ENCODE assay signal across 8 cellular contexts in the genomic region with DNA sequence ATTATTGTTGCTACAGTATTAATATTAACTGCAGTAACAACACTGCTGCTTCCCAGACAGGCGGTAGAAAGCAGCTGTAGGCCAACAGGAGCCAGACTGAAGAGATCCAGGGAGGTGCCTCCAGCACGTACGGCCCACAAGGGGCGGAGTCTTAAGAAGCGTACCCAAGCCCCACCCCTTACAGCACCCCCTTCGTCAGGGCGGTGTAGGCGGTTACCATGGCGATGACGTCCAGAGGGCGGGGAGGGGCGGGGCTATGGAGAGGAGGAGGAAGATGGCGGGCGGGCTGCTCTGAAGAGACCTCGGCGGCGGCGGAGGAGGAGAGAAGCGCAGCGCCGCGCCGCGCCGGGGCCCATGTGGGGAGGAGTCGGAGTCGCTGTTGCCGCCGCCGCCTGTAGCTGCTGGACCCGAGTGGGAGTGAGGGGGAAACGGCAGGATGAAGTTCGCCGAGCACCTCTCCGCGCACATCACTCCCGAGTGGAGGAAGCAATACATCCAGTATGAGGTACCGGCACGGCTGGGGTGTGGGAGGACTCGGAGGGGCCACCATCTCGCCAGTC. TPM values are rescaled to one million over a fixed set of nuclear protein-coding genes. Genes with fewer than 3 reads are reported as not detected.
DNase-seq lines count a peak whose midpoint lies in the region; ATAC-seq and TF ChIP-seq lines count a peak whose summit lies in the region.

Gene XPR1, plus strand, starts transcription at position 257 of the 560 bp plus-strand sequence. Its CDS starts 180 bp downstream, at position 437.

- intact Hi-C loops in OCI-LY7 (cut with micrococcal nuclease; ENCODE audit: unreplicated experiment), result loop anchor here (1.0 to 5.0 kb wide), 4 partner anchors 129 to 510 kb away; partner anchors contain the start of gene MR1

- peaks cover 35% of the 10 kb centered on the region; the same call in 1 of the 2 replicates for H3K79me2 ChIP-seq in OCI-LY7 (ENCODE audit: insufficient read depth, low read depth, low read length)

- peaks cover 17% of the 10 kb centered on the region for H4K20me1 ChIP-seq in OCI-LY7 (ENCODE audit: insufficient read depth, low read length)

- peak; percentile 43; the same call in 1 of the 2 replicates for TF ChIP-seq CTCF in OCI-LY7 (conservative IDR thresholded peaks at IDR 0.05; ENCODE audit: low read length)

- peak within 1 kb of the TSS; percentile 76 for H2AFZ ChIP-seq in OCI-LY7 (ENCODE audit: low read length)

- peak within 1 kb of the TSS; percentile 76 for H3K27ac ChIP-seq in OCI-LY7 (ENCODE audit: low read depth, low read length, poor library complexity, severe bottlenecking)

- no peaks in the 10 kb centered on the region for H3K27me3 ChIP-seq in mononuclear cell (ENCODE audit: insufficient read depth, low read length)

- H3K9me2 ChIP-seq in OCI-LY7 (ENCODE audit: insufficient read depth, low read length), result no peaks in the 10 kb centered on the region

- H3K4me3 ChIP-seq in OCI-LY7 (ENCODE audit: low read depth, low read length, poor library complexity, severe bottlenecking) (peak within 1 kb of the TSS; percentile 82), mononuclear cell (ENCODE audit: low read length) (peak within 1 kb of the TSS; percentile 89)

- peak within 1 kb of the TSS; percentile 96 for H3K4me2 ChIP-seq in OCI-LY7 (ENCODE audit: low read length)

- POLR2A ChIA-PET in OCI-LY7 (lab: Charles Lee), result interaction anchor here (0.6 to 2.7 kb wide), 8 partner anchors 9 to 376 kb away, joined by 3 to 8 read pairs (median 5); no protein-coding TSS in a partner anchor

- H3K4me1 ChIP-seq in OCI-LY7 (ENCODE audit: insufficient read depth, low read length, poor library complexity, severe bottlenecking) (peaks cover 25% of the 10 kb centered on the region), mononuclear cell (ENCODE audit: insufficient read depth, low read length) (peaks cover 17% of the 10 kb centered on the region)

- DNase-seq in DMS114 treated with DMSO at 0.1 percent for 48 hours (lab: John Stamatoyannopoulos, UW; ENCODE audit: unreplicated experiment) (peak; percentile 95), HuH-7.5 (ENCODE audit: low spot score) (peak; percentile 59), OCI-LY7 (ENCODE audit: low spot score) (peak; percentile 99), activated T-cell treated with anti-CD3 and anti-CD28 coated beads for 1 hour (ENCODE audit: low read depth) (peak; percentile 97), epidermal melanocyte (ENCODE audit: insufficient read length, low spot score) (peak; percentile 81)
- peak; percentile 98 for DNase-seq in stimulated activated CD8-positive, alpha-beta memory T cell treated with anti-CD3 and anti-CD28 coated beads, Interleukin-4, amount 100 ng/mL, for 1 hour (ENCODE audit: low read depth in 2 of 2, low spot score in 1 of 2)

- CTCF ChIA-PET in OCI-LY7 (lab: Charles Lee; ENCODE audit: unreplicated experiment), result no interaction called here

- H3K36me3 ChIP-seq in OCI-LY7 (ENCODE audit: insufficient read depth, low read length), result no peaks in the 10 kb centered on the region

- H3K9me3 ChIP-seq in OCI-LY7 (ENCODE audit: low read length), result no peaks in the 10 kb centered on the region
- H3K9me3 ChIP-seq in mononuclear cell (ENCODE audit: low read depth, low read length), result no peaks in the 10 kb centered on the region

- BruUV-seq in OCI-LY7 (replicated peaks; lab: Mats Ljungman, UMichigan), result no TSS peak

- ATAC-seq in GM21526 (IDR thresholded peaks at IDR 0.05; ENCODE audit: low FRiP score, unreplicated experiment), result peak; percentile 98

RNA-seq across cellular contexts. Expression of gene XPR1, which starts in this region (rescaled TPM):
- 8.6 and 9.0 TPM in 2 replicates for total RNA-seq in OCI-LY7 (2014; rRNA removed; shearing (Covaris generic))
- total RNA-seq in OCI-LY7 (2022), result 17.2 and 18.2 TPM in 2 replicates
- total RNA-seq in mononuclear cell, result 19.4 TPM

Comparison
In these comparisons a context has a peak if more than half of its experiments do, and no peak if none do; other contexts are left out.
1. Peak in every context shown above with its lines: DNase-seq, ATAC-seq, H3K4me3 ChIP-seq and H3K27ac ChIP-seq.